ENCODE assay signal across 8 cellular contexts in the genomic region with DNA sequence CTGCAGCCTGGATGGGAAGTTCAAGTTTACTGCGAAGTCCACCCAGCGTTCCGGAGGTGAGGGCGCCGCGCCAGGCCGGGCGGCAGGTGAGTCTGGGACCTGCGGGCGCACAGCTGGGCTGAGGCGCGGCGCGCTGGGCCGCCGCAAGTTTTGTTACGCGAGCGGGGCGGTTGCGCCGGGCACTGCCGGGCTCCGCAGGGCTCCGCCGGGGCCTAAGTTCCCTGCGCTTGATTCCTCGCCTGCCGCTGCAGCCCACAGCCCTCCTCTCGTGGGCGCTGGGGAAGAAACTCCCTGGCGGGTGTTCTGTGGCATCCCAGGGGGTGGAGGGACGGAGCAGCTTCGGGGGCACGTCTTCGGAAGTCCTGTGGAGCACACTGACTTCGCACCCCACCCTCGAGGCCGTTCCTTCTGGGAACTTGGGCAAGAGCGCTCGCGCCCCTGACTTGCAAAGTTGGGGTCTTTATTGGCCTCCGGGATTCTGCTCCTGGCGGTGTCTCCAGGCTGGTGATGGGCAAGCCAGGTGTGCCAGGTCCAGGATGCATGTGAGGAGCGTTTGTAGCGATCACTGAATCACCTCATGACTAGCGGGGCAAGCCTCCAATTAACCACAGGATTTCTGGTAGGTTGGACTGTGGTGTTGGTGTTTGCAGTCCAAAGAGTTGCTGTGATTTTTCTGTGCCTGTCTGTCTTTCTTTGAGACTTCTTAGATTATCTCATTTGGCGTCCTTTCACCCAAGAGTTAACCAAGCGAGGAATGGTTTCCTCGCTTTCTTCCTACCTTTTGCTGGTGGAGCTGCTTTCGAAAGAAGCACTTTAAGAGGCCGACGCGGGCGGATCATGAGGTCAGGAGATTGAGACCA. TPM values are rescaled to one million over a fixed set of nuclear protein-coding genes. Genes with fewer than 3 reads are reported as not detected.
DNase-seq lines count a peak whose midpoint lies in the region; ATAC-seq, FAIRE-seq and TF ChIP-seq lines count a peak whose summit lies in the region.
"Not testable (repeated sequence)": the region's sequence is repeated elsewhere in the genome, so short reads cannot be mapped to it uniquely, and the experiment has no call there.

No MANE protein-coding gene starts in this region.

- not testable (repeated sequence) for H3K56ac ChIP-seq in H1 (replicated peaks; ENCODE audit: insufficient read length, low read depth, low read length)

- ATAC-seq in GM19324 (IDR thresholded peaks at IDR 0.05; ENCODE audit: low FRiP score, unreplicated experiment) (peak; percentile 49), HG03095 (IDR thresholded peaks at IDR 0.05; ENCODE audit: unreplicated experiment) (peak; percentile 15), left lung (peak; percentile 76)

- not testable (repeated sequence) for FAIRE-seq in H1 (lab: Jason Lieb, UNC)

- H3K4me3 ChIP-seq in H1 (ENCODE audit: extremely low read depth in 1 of 4, insufficient read depth in 2 of 4, low read depth in 3 of 4, low read length in 4 of 4), result peak overlapping the region; percentile 29 to 71 (median 66)
- peak overlapping the region; percentile 65 to 86 for H3K4me3 ChIP-seq in left lung
- H3K4me3 ChIP-seq in skeletal muscle tissue (ENCODE audit: low read length in 3 of 3), result peak overlapping the region; percentile 51 to 78 (median 65)

- H4K5ac ChIP-seq in H1 (ENCODE audit: insufficient read length, low read depth, low read length), result not testable (repeated sequence)

- not testable (repeated sequence) for H3K18ac ChIP-seq in H1 (ENCODE audit: extremely low read depth, low read length)

- H2BK5ac ChIP-seq in H1 (ENCODE audit: low read depth, low read length), result not testable (repeated sequence)

- H2BK12ac ChIP-seq in H1 (ENCODE audit: low read depth, low read length), result not testable (repeated sequence)

- not testable (repeated sequence) for TF ChIP-seq POLR2A in H1 (IDR thresholded peaks at IDR 0.05; ENCODE audit: control extremely low read depth in 1 of 2, low read depth in 2 of 2, low read length in 2 of 2)

- H3K9ac ChIP-seq in H1 (replicated peaks in 1 of 4; ENCODE audit: extremely low read depth in 1 of 4, low read depth in 3 of 4, low read length in 3 of 4) (peak overlapping the region in 2 of 4 experiments; percentile 22 to 69; a peak in 3 of 7 replicates), skeletal muscle tissue (ENCODE audit: low read depth in 1 of 3, low read length in 3 of 3) (peak overlapping the region; percentile 43 to 75 (median 67))

- H3K79me2 ChIP-seq in H1 (ENCODE audit: control insufficient read depth in 1 of 2, insufficient read depth in 2 of 2, low read length in 2 of 2), result not testable (repeated sequence)

- H2BK120ac ChIP-seq in H1 (replicated peaks; ENCODE audit: low read depth, low read length), result not testable (repeated sequence)

- TF ChIP-seq RAD21 in H1 (IDR thresholded peaks at IDR 0.05 in 1 of 2, conservative IDR thresholded peaks at IDR 0.05 in 1 of 2; ENCODE audit: low read depth in 2 of 2, low read length in 2 of 2), result not testable (repeated sequence)

- not testable (repeated sequence) for H3K27me3 ChIP-seq in H1 (replicated peaks in 1 of 4; ENCODE audit: control insufficient read depth in 3 of 4, extremely low read depth in 1 of 4, insufficient read depth in 3 of 4, low read length in 3 of 4); left lung; skeletal muscle tissue (ENCODE audit: control insufficient read depth in 3 of 3, insufficient read depth in 3 of 3, low read length in 3 of 3)

- not testable (repeated sequence) for H2BK15ac ChIP-seq in H1 (ENCODE audit: low read length)

- not testable (repeated sequence) for H2BK20ac ChIP-seq in H1 (ENCODE audit: low read length)

- H3K4ac ChIP-seq in H1 (replicated peaks; ENCODE audit: insufficient read length, low read depth, low read length), result not testable (repeated sequence)

- not testable (repeated sequence) for H4K8ac ChIP-seq in H1 (ENCODE audit: extremely low read depth, insufficient read depth, low read length)

- not testable (repeated sequence) for H3K23ac ChIP-seq in H1 (ENCODE audit: insufficient read length)

- not testable (repeated sequence) for H3K79me1 ChIP-seq in H1 (ENCODE audit: low read depth, low read length)

- peak overlapping the region; percentile 60 to 69 for H3K4me2 ChIP-seq in H1 (ENCODE audit: insufficient read depth in 1 of 2, low read depth in 2 of 2, low read length in 2 of 2)

- H4K91ac ChIP-seq in H1 (replicated peaks; ENCODE audit: insufficient read length, low read length), result not testable (repeated sequence)

- H3K27ac ChIP-seq in H1 (ENCODE audit: low read depth, low read length); skeletal muscle tissue (ENCODE audit: low read depth, low read length): not testable (repeated sequence)
- H3K27ac ChIP-seq in left lung, result peak overlapping the region; percentile 85 to 89

- CTCF ChIA-PET in H1 (lab: Charles Lee; ENCODE audit: partially characterized antibody), result not testable (repeated sequence)

- 9% methylated on average over 38 of the region's 55 CpGs; no CpG with 5 or more reads in 1 of the 2 experiments for WGBS in H1 (ENCODE audit: extremely low coverage in 1 of 2, insufficient coverage in 1 of 2, insufficient read length in 1 of 2, insufficient replicate concordance in 2 of 2, low coverage in 1 of 2, low lambda C conversion rate in 2 of 2, missing lambda C conversion rate in 1 of 2), 2 experiments

- H2AFZ ChIP-seq in H1 (ENCODE audit: low read length), result not testable (repeated sequence)

- H3K4me1 ChIP-seq in H1 (replicated peaks in 1 of 4; ENCODE audit: control insufficient read depth in 3 of 4, insufficient read depth in 4 of 4, low read length in 3 of 4); left lung; skeletal muscle tissue (ENCODE audit: control insufficient read depth in 3 of 3, insufficient read depth in 3 of 3, low read length in 3 of 3): not testable (repeated sequence)

- intact Hi-C loops in left lung (cut with DNase I), result not testable (repeated sequence)

- POLR2A ChIA-PET in H1 (lab: Charles Lee; ENCODE audit: partially characterized antibody), result not testable (repeated sequence)

- not testable (repeated sequence) for H3K14ac ChIP-seq in H1 (ENCODE audit: insufficient read length)

- DNase-seq in Ammon's horn (ENCODE audit: low spot score), result peak; percentile 1
- peak; percentile 68 for DNase-seq in NCI-H526 treated with DMSO at 0.1 percent for 48 hours (lab: John Stamatoyannopoulos, UW)
- DNase-seq in activated CD8-positive, alpha-beta memory T cell treated with anti-CD3 and anti-CD28 coated beads, Interleukin-2, amount 50 U/mL, for 4 hours, result peak; percentile 30
- DNase-seq in H1 (ENCODE audit: low read depth in 1 of 2, low spot score in 2 of 2), result peak in 1 of 2 experiments; percentile 62
- peak; percentile 53 to 87 for DNase-seq in left lung

- not testable (repeated sequence) for TF ChIP-seq EP300 in H1 (IDR thresholded peaks at IDR 0.05; ENCODE audit: borderline replicate concordance in 1 of 2, low read depth in 2 of 2, low read length in 2 of 2)

- H3K36me3 ChIP-seq in H1 (ENCODE audit: control insufficient read depth in 2 of 4, insufficient read depth in 4 of 4, low read length in 3 of 4); left lung; skeletal muscle tissue (ENCODE audit: control insufficient read depth in 3 of 3, insufficient read depth in 3 of 3, low read length in 3 of 3): not testable (repeated sequence)

- H2AK5ac ChIP-seq in H1 (ENCODE audit: low read depth, low read length), result not testable (repeated sequence)

- not testable (repeated sequence) for H3K23me2 ChIP-seq in H1 (ENCODE audit: low read depth, low read length)

- not testable (repeated sequence) for H4K20me1 ChIP-seq in H1 (replicated peaks in 1 of 2; ENCODE audit: control insufficient read depth in 1 of 2, insufficient read depth in 2 of 2, low read length in 2 of 2)

- H3K9me3 ChIP-seq in H1 (ENCODE audit: insufficient read depth in 2 of 2, low read depth in 1 of 2, low read length in 1 of 2); left lung; skeletal muscle tissue (ENCODE audit: control insufficient read depth in 3 of 3, low read length in 3 of 3): not testable (repeated sequence)

- TF ChIP-seq CTCF in H1 (IDR thresholded peaks at IDR 0.05; ENCODE audit: control extremely low read depth in 1 of 3, insufficient read depth in 1 of 3, low read depth in 1 of 3, low read length in 3 of 3); left lung (IDR thresholded peaks at IDR 0.05): not testable (repeated sequence)

TF ChIP-seq in H1, 55 proteins besides CTCF, POLR2A, EP300 and RAD21:
- TF ChIP-seq KDM4A (IDR thresholded peaks at IDR 0.05; ENCODE audit: low read depth, low read length, severe bottlenecking), result peak; percentile 54

RNA-seq across cellular contexts. Expression of a gene that starts 1.0 kb away (rescaled TPM):
- 6.7 and 7.2 TPM in 2 replicates for total RNA-seq in H1 (2021; fragmentation: NEBNext Ultra II Directional; extraction: Animal tissue kit (Norgen Biotek cat#: 25700))
- 3.0 and 4.6 TPM in 2 replicates for polyA plus RNA-seq in H1 (2011; rRNA removed)
- 4.4 TPM for polyA plus RNA-seq in H1 (2011; cell fraction: cytosol; rRNA removed)
- 13.3 TPM for polyA plus RNA-seq in H1 (2011; cell fraction: nucleus; rRNA removed)
- polyA plus RNA-seq in H1 (2012, experiment 1 of 2), result 5.5 to 8.6 TPM (median 7.4 TPM) in 4 replicates
- 0.39 TPM for polyA plus RNA-seq in H1 (2012, experiment 2 of 2)
- polyA plus RNA-seq in H1 (2013, experiment 1 of 2), result 4.6 TPM
- 3.7 TPM for polyA plus RNA-seq in H1 (2013, experiment 2 of 2)
- polyA minus RNA-seq in H1 (2011; rRNA and poly(A)+ RNA removed), result 5.7 and 5.8 TPM in 2 replicates
- polyA minus RNA-seq in H1 (2011; cell fraction: cytosol; rRNA and poly(A)+ RNA removed), result 3.8 TPM
- polyA minus RNA-seq in H1 (2011; cell fraction: nucleus; rRNA and poly(A)+ RNA removed), result 14.3 TPM
- total RNA-seq in left lung (10 to 100 TPM in 1 of 2 donors, 1 to 10 TPM in 1; 7.9 to 10.8 TPM), skeletal muscle tissue (9.9 TPM)

Comparison
In these comparisons a context has a peak if more than half of its experiments do, and no peak if none do; other contexts are left out.
1. ATAC-seq: peak in every context shown above with its lines; median percentile 76 in left lung; 49 in GM19324; 15 in HG03095.